ENCODE assay signal across 27 cellular contexts in the genomic region with DNA sequence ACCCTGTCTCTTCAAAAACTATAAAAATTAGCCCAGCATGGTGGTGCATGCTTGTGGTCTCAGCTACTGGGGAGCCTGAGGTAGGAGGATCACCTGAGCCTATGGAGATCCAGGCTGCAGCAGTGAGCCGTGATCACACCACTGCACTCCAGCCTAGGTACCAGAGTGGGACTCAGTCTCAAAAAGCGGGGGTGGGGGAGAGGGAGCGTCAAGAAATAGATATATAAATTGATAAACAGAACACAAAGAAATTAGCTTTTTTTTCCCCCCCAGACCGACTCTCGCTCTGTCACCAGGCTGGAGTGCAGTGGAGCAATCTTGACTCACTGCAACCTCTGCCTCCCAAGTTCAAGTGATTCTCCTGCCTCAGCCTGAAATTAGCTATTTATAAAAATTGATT. TPM values are rescaled to one million over a fixed set of nuclear protein-coding genes. Genes with fewer than 3 reads are reported as not detected.
A peak's percentile ranks its signal among the peaks of the same experiment; 100 is the strongest.
DNase-seq lines count a peak whose midpoint lies in the region; ATAC-seq and TF ChIP-seq lines count a peak whose summit lies in the region.
"Had no signal": no experiment of that assay in that cellular context is flagged by ENCODE, and none has a peak within 500 bp of the region (broad histone marks: within the 10 kb centered on the region; RNA-seq: fewer than 3 reads in every experiment).

No MANE protein-coding gene starts in this region.

- no peak for ATAC-seq in activated T-cell treated with anti-CD3 and anti-CD28 coated beads, Interleukin-2, amount 50 U/mL, for 72 hours (replicated peaks in 1 of 2)
- ATAC-seq in CD4-positive, CD25-positive, alpha-beta regulatory T cell (ENCODE audit: low read depth in 2 of 2) = no peak
- ATAC-seq in T-helper 17 cell (no peak), HG03097 (IDR thresholded peaks at IDR 0.05; ENCODE audit: low FRiP score, unreplicated experiment) (no peak)
- ATAC-seq: Right ventricle myocardium inferior, SK-N-SH treated with all-trans-retinoic acid at 6 μM for 48 hours had no signal

- peak overlapping the region; percentile 74 for H3K27ac Mint-ChIP-seq in activated T-cell treated with anti-CD3 and anti-CD28 coated beads, Interleukin-2, amount 50 U/mL, for 72 hours
- peak overlapping the region in 2 of 3 donors; percentile 3 to 15 for H3K27ac Mint-ChIP-seq in CD4-positive, CD25-positive, alpha-beta regulatory T cell
- H3K27ac Mint-ChIP-seq in T-helper 17 cell (peak overlapping the region; percentile 81), osteocyte (ENCODE audit: unreplicated experiment) (peak overlapping the region; percentile 27)

- no peaks in the 10 kb centered on the region for H3K27me3 ChIP-seq in CD4-positive, CD25-positive, alpha-beta regulatory T cell (ENCODE audit: control insufficient read depth, insufficient read depth, low read length)
- H3K27me3 ChIP-seq: BLaER1 treated with 17β-estradiol and CSF1 and Interleukin-3, amounts not matched to agents 10 nM and 100 nM; SJCRH30 had no signal

- H3K9me3 Mint-ChIP-seq in activated T-cell treated with anti-CD3 and anti-CD28 coated beads, Interleukin-2, amount 50 U/mL, for 72 hours = no peaks in the 10 kb centered on the region
- peaks cover 0 to 1% (median 0%) of the 10 kb centered on the region in 7 donors for H3K9me3 Mint-ChIP-seq in CD4-positive, CD25-positive, alpha-beta regulatory T cell
- H3K9me3 Mint-ChIP-seq in osteocyte (ENCODE audit: unreplicated experiment) = no peaks in the 10 kb centered on the region

- peaks cover 4% of the 10 kb centered on the region for H3K36me3 ChIP-seq in CD4-positive, CD25-positive, alpha-beta regulatory T cell (ENCODE audit: control insufficient read depth, insufficient read depth, low read length)

- no peak overlapping the region for H3K27ac ChIP-seq in CD4-positive, CD25-positive, alpha-beta regulatory T cell (ENCODE audit: insufficient read depth, low read length, poor library complexity, severe bottlenecking)
- H3K27ac ChIP-seq: 22Rv1; BLaER1 treated with 17β-estradiol and CSF1 and Interleukin-3, amounts not matched to agents 10 nM and 100 nM; PC-9; SJCRH30 had no signal

- no peaks in the 10 kb centered on the region for H3K27me3 Mint-ChIP-seq in activated T-cell treated with anti-CD3 and anti-CD28 coated beads, Interleukin-2, amount 50 U/mL, for 72 hours (ENCODE audit: low read depth)
- H3K27me3 Mint-ChIP-seq in CD4-positive, CD25-positive, alpha-beta regulatory T cell = no peaks in the 10 kb centered on the region
- H3K27me3 Mint-ChIP-seq in T-helper 17 cell = no peaks in the 10 kb centered on the region
- no peaks in the 10 kb centered on the region for H3K27me3 Mint-ChIP-seq in osteocyte (ENCODE audit: unreplicated experiment)
- H3K27me3 Mint-ChIP-seq: CD4-positive, alpha-beta memory T cell had no signal

- TF ChIP-seq CTCF in osteocyte (IDR thresholded peaks at IDR 0.05) = no peak

- H3K4me3 Mint-ChIP-seq in activated T-cell treated with anti-CD3 and anti-CD28 coated beads, Interleukin-2, amount 50 U/mL, for 72 hours = no peak overlapping the region
- H3K4me3 Mint-ChIP-seq in CD4-positive, CD25-positive, alpha-beta regulatory T cell = peak overlapping the region in 1 of 4 donors; percentile 7
- H3K4me3 Mint-ChIP-seq in T-helper 17 cell (no peak overlapping the region), osteocyte (ENCODE audit: unreplicated experiment) (no peak overlapping the region)

- H3K4me1 ChIP-seq in CD4-positive, CD25-positive, alpha-beta regulatory T cell (ENCODE audit: control insufficient read depth, insufficient read depth, low read length, poor library complexity, severe bottlenecking) = peaks cover 29% of the 10 kb centered on the region
- H3K4me1 ChIP-seq: HAP-1, SJCRH30 had no signal

- peaks cover 40% of the 10 kb centered on the region for H3K4me1 Mint-ChIP-seq in activated T-cell treated with anti-CD3 and anti-CD28 coated beads, Interleukin-2, amount 50 U/mL, for 72 hours (ENCODE audit: low read depth)
- peaks cover 25 to 72% (median 46%) of the 10 kb centered on the region in 4 donors for H3K4me1 Mint-ChIP-seq in CD4-positive, CD25-positive, alpha-beta regulatory T cell
- H3K4me1 Mint-ChIP-seq in T-helper 17 cell = peaks cover 27% of the 10 kb centered on the region
- peaks cover 5% of the 10 kb centered on the region for H3K4me1 Mint-ChIP-seq in osteocyte (ENCODE audit: unreplicated experiment)

- no peaks in the 10 kb centered on the region for H3K9me3 ChIP-seq in CD4-positive, CD25-positive, alpha-beta regulatory T cell (ENCODE audit: control insufficient read depth in 2 of 2, low read length in 2 of 2)
- H3K9me3 ChIP-seq in T-helper 17 cell (ENCODE audit: control insufficient read depth, low read length, poor library complexity, severe bottlenecking) = no peaks in the 10 kb centered on the region
- H3K9me3 ChIP-seq: SJCRH30 had no signal

- no peak for DNase-seq in activated T-cell treated with anti-CD3 and anti-CD28 coated beads, Interleukin-2, amount 50 U/mL, for 72 hours
- DNase-seq in activated T-cell treated with anti-CD3 and anti-CD28 coated beads for 4 hours (no peak), T-helper 17 cell (no peak), osteocyte (ENCODE audit: extremely low spot score, unreplicated experiment) (no peak), AG08396 (ENCODE audit: low spot score) (no peak), NCI-H526 treated with DMSO at 0.1 percent for 48 hours (lab: John Stamatoyannopoulos, UW) (no peak)
- no peak for DNase-seq in CD4-positive, CD25-positive, alpha-beta regulatory T cell
- DNase-seq: ACHN; CD4-positive, alpha-beta memory T cell; COR-L47; DMS53; GOT3; NCI-H1092; NCI-H1417 treated with DMSO at 0.1 percent for 48 hours; NCI-H1694 treated with DMSO at 0.1 percent for 48 hours; NCI-H2081; NCI-H345; NCI-H524; NCI-H774; PC-9; SJCRH30 had no signal

- peaks cover 1 to 16% of the 10 kb centered on the region in 2 donors for H3K36me3 Mint-ChIP-seq in activated T-cell treated with anti-CD3 and anti-CD28 coated beads, Interleukin-2, amount 50 U/mL, for 72 hours (ENCODE audit: insufficient read depth in 2 of 2)
- peaks cover 10% of the 10 kb centered on the region for H3K36me3 Mint-ChIP-seq in CD4-positive, CD25-positive, alpha-beta regulatory T cell
- H3K36me3 Mint-ChIP-seq in T-helper 17 cell (ENCODE audit: low read depth) (peaks cover 2% of the 10 kb centered on the region), osteocyte (ENCODE audit: unreplicated experiment) (peaks cover 1% of the 10 kb centered on the region)

- H3K4me3 ChIP-seq in CD4-positive, CD25-positive, alpha-beta regulatory T cell (ENCODE audit: low read depth, low read length) = no peak overlapping the region
- H3K4me3 ChIP-seq: BLaER1 treated with 17β-estradiol and CSF1 and Interleukin-3, amounts not matched to agents 10 nM and 100 nM; HAP-1; PC-9; SJCRH30 had no signal

RNA-seq across cellular contexts. Expression of gene PDS5A, which starts 14.1 kb away (rescaled TPM):
- 100 to 1,000 TPM; 111 to 128 TPM for total RNA-seq in activated T-cell treated with anti-CD3 and anti-CD28 coated beads, Interleukin-2, amount 50 U/mL, for 72 hours
- total RNA-seq in CD4-positive, CD25-positive, alpha-beta regulatory T cell = 111 TPM
- polyA plus RNA-seq in CD4-positive, CD25-positive, alpha-beta regulatory T cell = 10 to 100 TPM; 25.2 to 35.0 (median 32.2) TPM
- 100 to 1,000 TPM; 102 to 109 TPM for total RNA-seq in T-helper 17 cell
- total RNA-seq in osteocyte = 72.8 and 74.6 TPM in 2 replicates

Comparison
In these comparisons a context has a peak if more than half of its experiments do, and no peak if none do; other contexts are left out.
1. H3K27ac Mint-ChIP-seq: peak in every context shown above with its lines; median percentile 81 in T-helper 17 cell; 74 in activated T-cell treated with anti-CD3 and anti-CD28 coated beads, Interleukin-2, amount 50 U/mL, for 72 hours; 27 in osteocyte; 9 in CD4-positive, CD25-positive, alpha-beta regulatory T cell.